10 cellular contexts compared by ENCODE assay signal in genomic region chr6:29516108-29516507, GRCh38. TPM values are rescaled to one million over a fixed set of nuclear protein-coding genes. Genes with fewer than 3 reads are reported as not detected.
DNase-seq lines count a peak whose midpoint lies in the region; ATAC-seq and TF ChIP-seq lines count a peak whose summit lies in the region.
"Had no signal": no experiment of that assay in that cellular context is flagged by ENCODE, and none has a peak within 500 bp of the region (broad histone marks: within the 10 kb centered on the region; RNA-seq: fewer than 3 reads in every experiment).

No MANE protein-coding gene starts in this region.

- peak; percentile 12 for DNase-seq in activated gamma-delta T cell treated with Interleukin-2 at 50 U/mL for 16 hours
- no peak for DNase-seq in activated gamma-delta T cell (lab: John Stamatoyannopoulos, UW)
- peak; percentile 53 to 72 for DNase-seq in SJCRH30
- DNase-seq in epithelial cell of esophagus (ENCODE audit: low read depth): peak; percentile 87
- DNase-seq in stimulated activated naive CD8-positive, alpha-beta T cell treated with anti-CD3 and anti-CD28 coated beads, Interleukin-15, Interleukin-2, amounts not matched to agents 100 U/mL and 50 U/mL, for 24 hours: peak; percentile 7
- no peak for DNase-seq in midbrain (lab: John Stamatoyannopoulos, UW)
- DNase-seq in amygdala (lab: John Stamatoyannopoulos, UW): no peak
- DNase-seq in dermis blood vessel endothelial cell: no peak

- no peak for TF ChIP-seq CTCF in epithelial cell of esophagus (IDR thresholded peaks at IDR 0.05; ENCODE audit: insufficient read depth, low read depth, low read length, missing control alignments)

- H3K27ac ChIP-seq in SJCRH30: no peak overlapping the region
- H3K27ac ChIP-seq: C4-2B had no signal

- no peaks in the 10 kb centered on the region for H3K27me3 ChIP-seq in SJCRH30

- peak; percentile 93 for ATAC-seq in stimulated activated naive CD8-positive, alpha-beta T cell treated with anti-CD3 and anti-CD28 coated beads, Interleukin-15, Interleukin-2, amounts not matched to agents 100 U/mL and 50 U/mL, for 24 hours

- H3K4me3 ChIP-seq in SJCRH30 (no peak overlapping the region), epithelial cell of esophagus (ENCODE audit: low read length) (no peak overlapping the region)

- no peaks in the 10 kb centered on the region for H3K9me3 ChIP-seq in SJCRH30 (replicated peaks)

- no peaks in the 10 kb centered on the region for H3K36me3 ChIP-seq in SJCRH30

- peaks cover 3% of the 10 kb centered on the region; the same call in 1 of the 2 replicates for H3K4me1 ChIP-seq in SJCRH30

RNA-seq across cellular contexts. Expression of gene MAS1L, which starts 28.4 kb away (rescaled TPM):
- total RNA-seq in SJCRH30 (2014; rRNA removed; shearing (Covaris generic)): not detected in 2 replicates
- not detected in 2 replicates for total RNA-seq in dermis blood vessel endothelial cell
- total RNA-seq: pulmonary artery endothelial cell had no signal

RNA-seq across cellular contexts. Expression of gene UBD, which starts 43.4 kb away (rescaled TPM):
- total RNA-seq in SJCRH30 (2014; rRNA removed; shearing (Covaris generic)): not detected in 2 replicates
- 5.8 and 82.4 TPM in 2 replicates for total RNA-seq in dermis blood vessel endothelial cell

RNA-seq across cellular contexts. Expression of gene OR2H1, which starts 59.2 kb away (rescaled TPM):
- total RNA-seq in SJCRH30 (2014; rRNA removed; shearing (Covaris generic)): not detected in 2 replicates
- total RNA-seq in dermis blood vessel endothelial cell: not detected in 2 replicates
- total RNA-seq: pulmonary artery endothelial cell had no signal

RNA-seq across cellular contexts. Expression of gene OR11A1, which starts 59.2 kb away (rescaled TPM):
- not detected in 2 replicates for total RNA-seq in SJCRH30 (2014; rRNA removed; shearing (Covaris generic))
- total RNA-seq in dermis blood vessel endothelial cell: not detected in 2 replicates
- total RNA-seq: pulmonary artery endothelial cell had no signal

Comparison
In these comparisons a context has a peak if more than half of its experiments do, and no peak if none do; other contexts are left out.
1. DNase-seq: peak in activated gamma-delta T cell treated with Interleukin-2 at 50 U/mL for 16 hours (single experiment), SJCRH30 (2 of 2), epithelial cell of esophagus (single experiment) and stimulated activated naive CD8-positive, alpha-beta T cell treated with anti-CD3 and anti-CD28 coated beads, Interleukin-15, Interleukin-2, amounts not matched to agents 100 U/mL and 50 U/mL, for 24 hours (single experiment); none in activated gamma-delta T cell (single experiment), midbrain (single experiment), amygdala (0 of 56) and dermis blood vessel endothelial cell (single experiment).